ENCODE assay signal across 10 cellular contexts in the genomic region with DNA sequence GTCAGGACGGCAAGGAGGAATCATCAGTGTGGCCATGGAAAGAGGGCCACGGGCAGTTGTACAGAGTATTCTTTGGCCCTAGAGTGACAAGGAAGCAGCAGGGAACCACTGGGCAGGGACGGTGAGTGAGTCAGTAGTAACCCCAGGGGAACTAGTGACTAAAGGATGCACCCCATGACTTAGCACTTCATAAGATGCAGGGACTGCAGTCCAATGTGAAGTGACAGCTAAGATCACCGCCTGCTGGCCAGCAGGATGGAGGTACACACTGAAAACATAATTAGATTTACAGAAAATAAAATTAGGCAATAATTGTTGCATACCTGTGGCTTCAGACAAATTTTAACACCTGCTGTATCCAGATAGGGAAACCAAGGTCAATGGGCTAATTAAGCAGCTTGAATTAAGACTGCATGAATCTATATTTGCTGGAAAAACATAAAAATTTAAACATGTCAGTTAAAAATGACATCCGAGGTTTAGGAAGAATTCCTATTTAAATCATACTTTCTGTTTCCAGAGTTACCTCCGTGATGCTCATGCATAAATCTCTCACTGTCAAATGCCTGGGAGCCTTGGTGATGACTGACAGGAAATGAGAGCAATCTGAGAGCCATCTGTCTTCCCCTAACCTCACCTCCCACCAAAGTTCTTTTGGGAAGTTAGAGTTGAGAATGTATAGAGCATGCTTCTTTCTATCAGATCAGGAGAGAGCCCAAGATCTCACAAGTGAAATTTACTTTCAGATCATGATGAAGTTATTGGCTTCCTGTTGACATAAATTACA. TPM values are rescaled to one million over a fixed set of nuclear protein-coding genes. Genes with fewer than 3 reads are reported as not detected.
A peak's percentile ranks its signal among the peaks of the same experiment; 100 is the strongest.
DNase-seq lines count a peak whose midpoint lies in the region; ATAC-seq, FAIRE-seq and TF ChIP-seq lines count a peak whose summit lies in the region.
"Had no signal": no experiment of that assay in that cellular context is flagged by ENCODE, and none has a peak within 500 bp of the region (broad histone marks: within the 10 kb centered on the region; RNA-seq: fewer than 3 reads in every experiment).

No MANE protein-coding gene starts in this region.

- H3K9ac ChIP-seq in keratinocyte (ENCODE audit: control insufficient read depth, extremely low read depth, insufficient read depth, low read length): no peak overlapping the region

- no peaks in the 10 kb centered on the region for H3K27me3 ChIP-seq in keratinocyte (ENCODE audit: control insufficient read depth, extremely low read depth, insufficient read depth, low read length)
- no peaks in the 10 kb centered on the region for H3K27me3 ChIP-seq in CD4-positive, alpha-beta memory T cell (ENCODE audit: insufficient read depth, low read length)
- H3K27me3 ChIP-seq: SJSA1 had no signal

- peaks cover 0 to 4% (median 3%) of the 10 kb centered on the region in 4 donors for H3K4me1 Mint-ChIP-seq in CD4-positive, alpha-beta memory T cell

- H3K36me3 ChIP-seq in keratinocyte (ENCODE audit: control insufficient read depth in 2 of 2, extremely low read depth in 1 of 2, insufficient read depth in 2 of 2, low read length in 2 of 2): no peaks in the 10 kb centered on the region
- no peaks in the 10 kb centered on the region for H3K36me3 ChIP-seq in CD4-positive, alpha-beta memory T cell (ENCODE audit: insufficient read depth, low read length)
- H3K36me3 ChIP-seq: lower lobe of right lung, SJSA1 had no signal

- TF ChIP-seq CTCF in RWPE1 (conservative IDR thresholded peaks at IDR 0.05; ENCODE audit: low read depth): no peak
- TF ChIP-seq CTCF in keratinocyte (optimal IDR thresholded peaks at IDR 0.05 in 1 of 3, IDR thresholded peaks at IDR 0.05 in 1 of 3, conservative IDR thresholded peaks at IDR 0.05 in 1 of 3; ENCODE audit: extremely low read depth in 1 of 3, insufficient read depth in 2 of 3, low read length in 3 of 3): peak; percentile 41 to 45 (median 43)

- H3K9me1 ChIP-seq in keratinocyte (ENCODE audit: control insufficient read depth, extremely low read depth, insufficient read depth, low read length): no peaks in the 10 kb centered on the region

- peaks cover 6% of the 10 kb centered on the region for H3K4me1 ChIP-seq in keratinocyte (ENCODE audit: control insufficient read depth, extremely low read depth, insufficient read depth, low read length)
- no peaks in the 10 kb centered on the region for H3K4me1 ChIP-seq in CD4-positive, alpha-beta memory T cell (ENCODE audit: insufficient read depth, low read length)
- H3K4me1 ChIP-seq: lower lobe of right lung had no signal

- H3K4me3 Mint-ChIP-seq in CD4-positive, alpha-beta memory T cell: no peak overlapping the region

- no peaks in the 10 kb centered on the region for H3K79me2 ChIP-seq in keratinocyte (ENCODE audit: control insufficient read depth, insufficient read depth, low read length)

- ATAC-seq in GM18498 (IDR thresholded peaks at IDR 0.05; ENCODE audit: unreplicated experiment): peak; percentile 59
- peak; percentile 68 for ATAC-seq in HG02571 (IDR thresholded peaks at IDR 0.05; ENCODE audit: unreplicated experiment)

- H3K9me3 Mint-ChIP-seq in CD4-positive, alpha-beta memory T cell: no peaks in the 10 kb centered on the region

- CTCF ChIA-PET in RWPE1 (lab: Yijun Ruan, JAX): interaction anchor here (0.6 to 0.7 kb wide), 4 partner anchors 30 to 556 kb away, joined by 3 to 5 read pairs (median 4); no protein-coding TSS in a partner anchor
- CTCF ChIA-PET in CD4-positive, alpha-beta memory T cell (lab: Charles Lee; ENCODE audit: partially characterized antibody): no interaction called here

- FAIRE-seq in keratinocyte (lab: Jason Lieb, UNC): peak; percentile 51

- H2AFZ ChIP-seq in keratinocyte (ENCODE audit: control insufficient read depth, low read length): no peak overlapping the region

- H3K27ac Mint-ChIP-seq in CD4-positive, alpha-beta memory T cell: no peak overlapping the region

- DNase-seq in RWPE1 (ENCODE audit: low spot score): peak; percentile 50
- peak; percentile 67 for DNase-seq in keratinocyte (ENCODE audit: low read depth, low spot score)
- DNase-seq in NCI-H446 treated with DMSO at 0.1 percent for 48 hours (lab: John Stamatoyannopoulos, UW): no peak
- DNase-seq in NCI-H146 treated with DMSO at 0.1 percent for 48 hours (lab: John Stamatoyannopoulos, UW; ENCODE audit: unreplicated experiment): no peak
- DNase-seq in CD4-positive, alpha-beta memory T cell: no peak
- DNase-seq in foreskin melanocyte: no peak
- DNase-seq: lower lobe of right lung had no signal

- no peak overlapping the region for H3K27ac ChIP-seq in RWPE1
- no peak overlapping the region for H3K27ac ChIP-seq in keratinocyte (ENCODE audit: control insufficient read depth, insufficient read depth, low read length)
- no peak overlapping the region for H3K27ac ChIP-seq in CD4-positive, alpha-beta memory T cell (ENCODE audit: low read depth, low read length)
- H3K27ac ChIP-seq: lower lobe of right lung, SJSA1 had no signal

- H4K20me1 ChIP-seq in keratinocyte (ENCODE audit: control insufficient read depth, extremely low read depth, insufficient read depth, low read length): no peaks in the 10 kb centered on the region

- POLR2A ChIA-PET in RWPE1 (lab: Yijun Ruan, JAX; ENCODE audit: low non-redundant PET): no interaction called here
- POLR2A ChIA-PET in CD4-positive, alpha-beta memory T cell (lab: Charles Lee; ENCODE audit: partially characterized antibody): no interaction called here

- peaks cover 4 to 5% of the 10 kb centered on the region in 2 donors for H3K27me3 Mint-ChIP-seq in CD4-positive, alpha-beta memory T cell

- dilution Hi-C loops in keratinocyte (cut with MboI; ENCODE audit: extremely low pct_ligation_motif_present, low sequenced_read_pairs): no loop called here

- no peak overlapping the region for H3K4me3 ChIP-seq in keratinocyte (ENCODE audit: control insufficient read depth in 2 of 3, extremely low read depth in 1 of 3, insufficient read depth in 2 of 3, low read depth in 1 of 3, low read length in 3 of 3)
- H3K4me3 ChIP-seq in CD4-positive, alpha-beta memory T cell (ENCODE audit: low read length in 2 of 2): no peak overlapping the region
- H3K4me3 ChIP-seq: lower lobe of right lung, SJSA1 had no signal

- no peaks in the 10 kb centered on the region for H3K9me3 ChIP-seq in keratinocyte (ENCODE audit: control insufficient read depth, low read depth, low read length)
- H3K9me3 ChIP-seq in CD4-positive, alpha-beta memory T cell (ENCODE audit: control insufficient read depth in 1 of 2, low read length in 2 of 2): no peaks in the 10 kb centered on the region
- H3K9me3 ChIP-seq: lower lobe of right lung, SJSA1 had no signal

- H3K4me2 ChIP-seq in keratinocyte (ENCODE audit: control insufficient read depth, extremely low read depth, insufficient read depth, low read depth, low read length): no peak overlapping the region

- intact Hi-C loops in CD4-positive, alpha-beta memory T cell (cut with micrococcal nuclease): no loop called here

- no peaks in the 10 kb centered on the region for H3K36me3 Mint-ChIP-seq in CD4-positive, alpha-beta memory T cell

RNA-seq across cellular contexts. Expression of gene DCLK3, which starts 56.5 kb away (rescaled TPM):
- polyA plus RNA-seq in keratinocyte: not detected in 3 replicates
- polyA plus RNA-seq in keratinocyte (2011; ENCODE audit: low read depth): not detected
- not detected in 2 replicates for polyA plus RNA-seq in keratinocyte (2011; cell fraction: cytosol; rRNA removed)
- not detected in 2 replicates for polyA plus RNA-seq in keratinocyte (2011; cell fraction: nucleus; rRNA removed)
- polyA plus RNA-seq in keratinocyte (2012; ENCODE audit: low replicate concordance): not detected in 2 replicates
- polyA minus RNA-seq in keratinocyte: not detected in 3 replicates
- not detected for polyA minus RNA-seq in keratinocyte (2011; cell fraction: cytosol; rRNA and poly(A)+ RNA removed)
- polyA minus RNA-seq in keratinocyte (2011; cell fraction: nucleus; rRNA and poly(A)+ RNA removed): not detected in 2 replicates
- not detected for total RNA-seq in CD4-positive, alpha-beta memory T cell
- polyA plus RNA-seq in CD4-positive, alpha-beta memory T cell: not detected
- total RNA-seq: SJSA1 had no signal

Comparison
In these comparisons a context has a peak if more than half of its experiments do, and no peak if none do; other contexts are left out.
1. DNase-seq: peak in RWPE1 (single experiment) and keratinocyte (single experiment); none in NCI-H446 treated with DMSO at 0.1 percent for 48 hours (single experiment), NCI-H146 treated with DMSO at 0.1 percent for 48 hours (single experiment), CD4-positive, alpha-beta memory T cell (0 of 5) and foreskin melanocyte (single experiment).